ENCODE assay signal across 1 cellular context in the genomic region with DNA sequence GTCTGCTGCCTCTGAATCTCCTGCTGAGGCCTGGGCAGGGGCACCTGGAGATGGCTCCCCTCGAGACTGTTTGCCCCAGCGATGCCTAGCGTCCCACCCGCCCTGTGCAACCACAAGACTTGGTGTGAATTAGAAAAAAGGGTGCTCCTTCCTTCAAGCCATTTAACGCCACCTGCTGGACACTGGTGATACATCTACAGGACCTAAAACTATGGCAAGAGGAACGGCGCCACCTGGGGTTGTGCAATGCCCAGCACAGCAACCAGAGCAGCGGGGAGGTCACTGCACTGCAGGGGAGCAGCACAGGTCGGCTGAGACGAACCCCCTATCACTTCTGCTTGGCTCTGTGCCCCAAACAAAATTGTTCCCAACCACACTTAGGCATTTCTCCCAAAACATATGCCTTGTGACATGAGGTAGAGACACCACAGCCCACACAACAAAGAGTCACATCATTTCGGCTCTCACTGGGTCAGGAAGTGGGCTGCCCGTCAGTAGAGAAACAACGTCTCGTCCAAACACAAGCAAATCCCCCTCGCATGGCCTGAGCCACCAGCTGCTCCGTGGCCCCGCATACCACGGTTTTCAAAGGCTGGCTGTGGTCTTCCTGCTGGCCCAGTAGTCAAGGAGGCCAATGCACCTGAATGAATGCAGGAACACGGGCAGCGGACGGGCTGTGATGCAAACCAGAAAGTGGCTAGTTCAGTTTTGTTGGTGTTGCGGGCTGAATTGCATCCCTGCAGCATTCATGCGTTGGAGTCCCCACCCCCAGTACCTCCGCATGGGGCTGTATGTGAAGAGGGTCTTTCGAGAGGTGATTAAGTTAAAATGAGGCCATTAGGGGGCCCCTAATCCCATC.
TF ChIP-seq lines count a peak whose summit lies in the region.

No MANE protein-coding gene starts in this region.

TF ChIP-seq in K562, 482 proteins besides CTCF, POLR2A, EP300 and RAD21 (continued from another document):
- TF ChIP-seq, protein P1, sequence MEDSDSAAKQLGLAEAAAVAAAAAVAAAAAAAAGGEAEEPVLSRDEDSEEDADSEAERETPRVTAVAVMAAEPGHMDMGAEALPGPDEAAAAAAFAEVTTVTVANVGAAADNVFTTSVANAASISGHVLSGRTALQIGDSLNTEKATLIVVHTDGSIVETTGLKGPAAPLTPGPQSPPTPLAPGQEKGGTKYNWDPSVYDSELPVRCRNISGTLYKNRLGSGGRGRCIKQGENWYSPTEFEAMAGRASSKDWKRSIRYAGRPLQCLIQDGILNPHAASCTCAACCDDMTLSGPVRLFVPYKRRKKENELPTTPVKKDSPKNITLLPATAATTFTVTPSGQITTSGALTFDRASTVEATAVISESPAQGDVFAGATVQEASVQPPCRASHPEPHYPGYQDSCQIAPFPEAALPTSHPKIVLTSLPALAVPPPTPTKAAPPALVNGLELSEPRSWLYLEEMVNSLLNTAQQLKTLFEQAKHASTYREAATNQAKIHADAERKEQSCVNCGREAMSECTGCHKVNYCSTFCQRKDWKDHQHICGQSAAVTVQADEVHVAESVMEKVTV (CRISPR knock-in tag; IDR thresholded peaks at IDR 0.05), result 0 out of 2 replicates have a peak, but pooled peaks have one; percentile 6
